Comparison of ENCODE assay signal across 13 cellular contexts in the genomic region with DNA sequence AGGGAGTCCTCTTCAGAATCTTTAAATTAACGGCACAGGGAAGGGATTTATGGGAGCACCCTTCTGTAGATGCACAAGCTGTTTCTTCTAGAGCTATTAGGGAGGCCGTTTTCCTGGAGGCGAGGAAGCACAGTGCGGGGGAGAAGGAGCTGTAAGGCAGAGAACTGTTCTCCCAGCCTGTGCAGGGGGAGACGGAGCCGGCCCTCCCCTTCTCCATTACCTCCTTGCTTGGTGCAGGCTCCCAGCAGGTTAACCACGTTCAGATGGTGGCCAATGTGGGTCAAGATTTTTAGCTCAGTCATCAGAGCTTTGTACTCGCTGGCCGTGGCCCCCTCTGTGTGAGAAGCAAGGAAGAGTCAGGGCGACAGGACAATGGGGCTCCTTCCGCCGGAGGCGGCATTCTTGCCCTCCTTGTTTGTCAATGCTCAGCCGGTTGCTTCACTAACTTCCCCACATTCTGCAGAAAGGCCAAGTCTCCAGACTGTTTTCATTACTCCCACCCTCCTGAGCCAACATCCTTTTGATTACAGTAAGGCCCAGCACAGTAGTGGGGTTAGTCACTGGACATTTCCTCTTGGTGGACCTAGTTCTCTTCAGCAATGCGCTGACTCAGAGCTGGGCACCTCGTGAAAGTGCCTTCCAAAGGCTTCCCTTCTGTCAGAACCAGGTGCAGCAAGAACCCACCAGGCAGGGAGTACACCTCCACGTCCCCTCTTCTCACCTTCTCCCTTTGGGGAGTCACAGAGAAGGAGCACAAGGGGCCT.
DNase-seq lines count a peak whose midpoint lies in the region; ATAC-seq and TF ChIP-seq lines count a peak whose summit lies in the region.
"Had no signal": no experiment of that assay in that cellular context is flagged by ENCODE, and none has a peak within 500 bp of the region (broad histone marks: within the 10 kb centered on the region; RNA-seq: fewer than 3 reads in every experiment).

No MANE protein-coding gene starts in this region.

- H3K36me3 ChIP-seq in Karpas-422 (ENCODE audit: insufficient read depth, low read length) (no peaks in the 10 kb centered on the region), fibroblast of lung (ENCODE audit: control insufficient read depth, insufficient read depth, low read length) (no peaks in the 10 kb centered on the region), mucosa of descending colon (ENCODE audit: low read depth) (no peaks in the 10 kb centered on the region), BE2C (no peaks in the 10 kb centered on the region)
- H3K36me3 ChIP-seq: sigmoid colon had no signal

- H3K79me2 ChIP-seq in Karpas-422 (ENCODE audit: low read length) (no peaks in the 10 kb centered on the region), fibroblast of lung (ENCODE audit: control insufficient read depth, insufficient read depth, low read length) (no peaks in the 10 kb centered on the region)

- no peak overlapping the region for H3K4me3 ChIP-seq in AG04449 (ENCODE audit: low read depth, low read length)
- no peak overlapping the region for H3K4me3 ChIP-seq in Karpas-422 (ENCODE audit: low read length)
- no peak overlapping the region for H3K4me3 ChIP-seq in fibroblast of lung (replicated peaks in 1 of 4; ENCODE audit: control extremely low read depth in 1 of 4, insufficient read depth in 1 of 4, low read depth in 3 of 4, low read length in 4 of 4)
- no peak overlapping the region for H3K4me3 ChIP-seq in mucosa of descending colon
- no peak overlapping the region for H3K4me3 ChIP-seq in BE2C (ENCODE audit: low read depth, low read length)
- H3K4me3 ChIP-seq: BLaER1 treated with 17β-estradiol and CSF1 and Interleukin-3, amounts not matched to agents 10 nM and 100 nM; sigmoid colon had no signal

- H3K4me2 ChIP-seq in Karpas-422 (ENCODE audit: low read depth, low read length, poor library complexity, severe bottlenecking) (no peak overlapping the region), fibroblast of lung (ENCODE audit: extremely low read depth, insufficient read depth, low read length) (peak overlapping the region; percentile 64)

- no peaks in the 10 kb centered on the region for H3K36me3 Mint-ChIP-seq in CD4-positive, alpha-beta T cell (ENCODE audit: low read depth)

- H3K27me3 ChIP-seq in Karpas-422 (ENCODE audit: low read length) (no peaks in the 10 kb centered on the region), fibroblast of lung (ENCODE audit: control insufficient read depth, insufficient read depth, low read length) (no peaks in the 10 kb centered on the region), BE2C (no peaks in the 10 kb centered on the region)
- H3K27me3 ChIP-seq in CD4-positive, alpha-beta T cell (ENCODE audit: control insufficient read depth, insufficient read depth, low read length), result no peaks in the 10 kb centered on the region
- H3K27me3 ChIP-seq: BLaER1 treated with 17β-estradiol and CSF1 and Interleukin-3, amounts not matched to agents 10 nM and 100 nM; sigmoid colon had no signal

- H3K27ac ChIP-seq in Karpas-422 (ENCODE audit: low read length) (no peak overlapping the region), fibroblast of lung (ENCODE audit: insufficient read depth, low read length) (peak overlapping the region; percentile 26)
- no peak overlapping the region for H3K27ac ChIP-seq in CD4-positive, alpha-beta T cell (ENCODE audit: low read depth, low read length)
- H3K27ac ChIP-seq: BLaER1 treated with 17β-estradiol and CSF1 and Interleukin-3, amounts not matched to agents 10 nM and 100 nM; sigmoid colon had no signal

- no peak for TF ChIP-seq CTCF in AG04449 (IDR thresholded peaks at IDR 0.05; ENCODE audit: insufficient read depth, low read length, missing control alignments)
- TF ChIP-seq CTCF in fibroblast of lung (conservative IDR thresholded peaks at IDR 0.05 in 1 of 2, IDR thresholded peaks at IDR 0.05 in 1 of 2; ENCODE audit: low read depth in 1 of 2, low read length in 2 of 2), result no peak
- no peak for TF ChIP-seq CTCF in mucosa of descending colon (IDR thresholded peaks at IDR 0.05)
- no peak for TF ChIP-seq CTCF in CD4-positive, alpha-beta T cell (IDR thresholded peaks at IDR 0.05)
- TF ChIP-seq CTCF in BE2C (IDR thresholded peaks at IDR 0.05; ENCODE audit: low read depth, low read length), result no peak

- H2AFZ ChIP-seq in Karpas-422 (ENCODE audit: low read length) (no peak overlapping the region), fibroblast of lung (ENCODE audit: low read length) (peak overlapping the region; percentile 17)

- DNase-seq in AG04449 (ENCODE audit: low read depth, low spot score) (peak; percentile 85), Karpas-422 (peak; percentile 32), fibroblast of lung (ENCODE audit: low read depth in 2 of 2) (peak; percentile 85 to 90), mucosa of descending colon (no peak), NCI-H1092 treated with DMSO at 0.1 percent for 48 hours (lab: John Stamatoyannopoulos, UW) (no peak), BE2C (no peak)
- no peak for DNase-seq in CD4-positive, alpha-beta T cell
- DNase-seq: activated naive CD4-positive, alpha-beta T cell treated with Interleukin-2 at 50 U/mL for 16 hours; effector memory CD8-positive, alpha-beta T cell; NCI-H2171 treated with DMSO at 0.1 percent for 48 hours; sigmoid colon had no signal

- H3K4me3 Mint-ChIP-seq in CD4-positive, alpha-beta T cell, result no peak overlapping the region
- H3K4me3 Mint-ChIP-seq: effector memory CD8-positive, alpha-beta T cell had no signal

- CTCF ChIA-PET in AG04449 (lab: Yijun Ruan, JAX), result interaction anchor here (0.9 to 1.7 kb wide), 5 partner anchors 8 to 309 kb away, joined by 3 to 8 read pairs (median 4); no protein-coding TSS in a partner anchor
- CTCF ChIA-PET in CD4-positive, alpha-beta T cell (lab: Charles Lee), result no interaction called here

- POLR2A ChIA-PET in AG04449 (lab: Yijun Ruan, JAX), result no interaction called here
- POLR2A ChIA-PET in CD4-positive, alpha-beta T cell (lab: Charles Lee), result no interaction called here

- H3K4me1 Mint-ChIP-seq in CD4-positive, alpha-beta T cell (ENCODE audit: low read depth), result no peaks in the 10 kb centered on the region

- H3K4me1 ChIP-seq in Karpas-422 (ENCODE audit: low read length), result no peaks in the 10 kb centered on the region
- peaks cover 5% of the 10 kb centered on the region for H3K4me1 ChIP-seq in fibroblast of lung (ENCODE audit: control insufficient read depth, extremely low read depth, insufficient read depth, low read length)
- H3K4me1 ChIP-seq in mucosa of descending colon (ENCODE audit: low read depth), result no peaks in the 10 kb centered on the region
- H3K4me1 ChIP-seq in BE2C, result peaks cover 8% of the 10 kb centered on the region

- no peaks in the 10 kb centered on the region for H3K27me3 Mint-ChIP-seq in CD4-positive, alpha-beta T cell

- no peaks in the 10 kb centered on the region for H4K20me1 ChIP-seq in Karpas-422 (ENCODE audit: insufficient read depth, low read depth, low read length)
- H4K20me1 ChIP-seq in fibroblast of lung (ENCODE audit: control insufficient read depth, extremely low read depth, insufficient read depth, low read length), result no peaks in the 10 kb centered on the region
- H4K20me1 ChIP-seq: BLaER1 treated with 17β-estradiol and CSF1 and Interleukin-3, amounts not matched to agents 10 nM and 100 nM had no signal

- H3K9me2 ChIP-seq in Karpas-422 (replicated peaks; ENCODE audit: insufficient read depth, low read length), result no peaks in the 10 kb centered on the region

- ATAC-seq in mucosa of descending colon, result peak; percentile 25
- no peak for ATAC-seq in CD4-positive, alpha-beta T cell (ENCODE audit: poor library complexity)
- ATAC-seq in HG02798 (IDR thresholded peaks at IDR 0.05; ENCODE audit: poor library complexity, unreplicated experiment), result no peak
- ATAC-seq: effector memory CD8-positive, alpha-beta T cell had no signal

- H3K9ac ChIP-seq in Karpas-422 (ENCODE audit: low read length) (no peak overlapping the region), fibroblast of lung (ENCODE audit: insufficient read depth, low read length) (no peak overlapping the region)
- H3K9ac ChIP-seq: BLaER1 treated with 17β-estradiol and CSF1 and Interleukin-3, amounts not matched to agents 10 nM and 100 nM had no signal

- no peak overlapping the region for H3K27ac Mint-ChIP-seq in CD4-positive, alpha-beta T cell
- H3K27ac Mint-ChIP-seq: effector memory CD8-positive, alpha-beta T cell had no signal

- no peaks in the 10 kb centered on the region for H3K9me3 Mint-ChIP-seq in CD4-positive, alpha-beta T cell
- H3K9me3 Mint-ChIP-seq: effector memory CD8-positive, alpha-beta T cell had no signal

- intact Hi-C loops in mucosa of descending colon (cut with DNase I, micrococcal nuclease), result loop anchor here in 1 of 2 donors (10.0 kb wide), 1 partner anchor 305 kb away; no protein-coding TSS in a partner anchor
- intact Hi-C loops in CD4-positive, alpha-beta T cell (cut with DNase I, micrococcal nuclease), result no loop called here

- H3K9me3 ChIP-seq in Karpas-422 (ENCODE audit: low read length) (no peaks in the 10 kb centered on the region), fibroblast of lung (ENCODE audit: control insufficient read depth, insufficient read depth, low read depth, low read length) (no peaks in the 10 kb centered on the region), mucosa of descending colon (no peaks in the 10 kb centered on the region), BE2C (no peaks in the 10 kb centered on the region)
- no peaks in the 10 kb centered on the region for H3K9me3 ChIP-seq in CD4-positive, alpha-beta T cell (ENCODE audit: control insufficient read depth, low read length)
- H3K9me3 ChIP-seq: sigmoid colon had no signal

Comparison
In these comparisons a context has a peak if more than half of its experiments do, and no peak if none do; other contexts are left out.
1. DNase-seq: peak in AG04449 (single experiment), Karpas-422 (single experiment) and fibroblast of lung (2 of 2); none in mucosa of descending colon (0 of 3), CD4-positive, alpha-beta T cell (0 of 10), NCI-H1092 treated with DMSO at 0.1 percent for 48 hours (single experiment) and BE2C (single experiment).